Comparison of ENCODE assay signal across 10 cellular contexts in the genomic region with DNA sequence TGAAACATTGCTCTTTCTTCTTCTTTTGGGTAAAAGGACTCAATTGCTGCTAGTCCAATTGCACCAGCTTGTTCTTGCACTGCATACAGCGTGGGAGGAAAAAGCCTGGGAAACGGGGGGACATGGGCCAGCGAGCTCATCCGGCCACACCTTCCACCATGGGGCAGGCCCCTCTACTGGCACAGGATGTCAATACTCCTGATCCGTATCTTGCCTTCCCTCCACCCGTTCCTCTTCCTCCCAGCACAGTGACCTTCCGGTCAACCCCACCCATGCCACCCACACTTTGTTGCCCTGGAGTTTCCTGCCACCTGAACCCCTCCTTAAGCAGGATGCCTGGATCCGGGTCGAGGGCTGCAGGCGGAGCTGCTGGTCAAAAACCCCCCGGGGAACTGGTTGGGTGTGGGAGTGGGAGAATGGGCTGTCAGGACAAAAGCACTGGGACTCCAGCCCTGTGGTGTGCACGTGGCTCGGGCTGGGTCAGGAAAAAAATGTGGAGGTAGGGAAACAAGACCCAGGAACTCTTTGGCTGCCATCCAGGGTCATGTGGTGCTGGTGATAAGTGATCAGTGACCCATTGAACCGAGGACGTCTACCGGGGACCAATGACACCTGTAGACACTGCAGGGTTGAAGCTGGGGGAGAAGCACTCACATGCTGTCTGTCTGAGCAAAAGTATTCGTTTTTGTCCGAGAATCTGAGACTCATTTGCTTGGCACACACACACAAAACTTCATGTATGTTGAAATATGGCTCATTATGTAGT. TPM values are rescaled to one million over a fixed set of nuclear protein-coding genes. Genes with fewer than 3 reads are reported as not detected.
DNase-seq lines count a peak whose midpoint lies in the region; ATAC-seq and TF ChIP-seq lines count a peak whose summit lies in the region.
"Had no signal": no experiment of that assay in that cellular context is flagged by ENCODE, and none has a peak within 500 bp of the region (broad histone marks: within the 10 kb centered on the region; RNA-seq: fewer than 3 reads in every experiment).

No MANE protein-coding gene starts in this region.

- H3K27ac ChIP-seq in colonic mucosa (peak overlapping the region; percentile 6), mucosa of rectum (ENCODE audit: low read depth in 2 of 2, low read length in 2 of 2) (peak overlapping the region; percentile 10 to 38), RWPE1 (no peak overlapping the region)

- no peaks in the 10 kb centered on the region for H3K9me3 ChIP-seq in colonic mucosa
- H3K9me3 ChIP-seq in mucosa of rectum (ENCODE audit: control insufficient read depth in 2 of 2, low read length in 2 of 2) = no peaks in the 10 kb centered on the region

- H3K4me3 ChIP-seq in colonic mucosa (no peak overlapping the region), mucosa of rectum (ENCODE audit: low read length in 2 of 2) (peak overlapping the region in 1 of 2 donors; percentile 6)

- H3K36me3 ChIP-seq in colonic mucosa (no peaks in the 10 kb centered on the region), mucosa of rectum (ENCODE audit: control insufficient read depth in 2 of 2, insufficient read depth in 2 of 2, low read length in 2 of 2) (no peaks in the 10 kb centered on the region)

- no peaks in the 10 kb centered on the region for H3K27me3 ChIP-seq in colonic mucosa
- peaks cover 0 to 5% of the 10 kb centered on the region in 2 donors for H3K27me3 ChIP-seq in mucosa of rectum (ENCODE audit: control insufficient read depth in 2 of 2, insufficient read depth in 2 of 2, low read length in 2 of 2)

- ATAC-seq in GM19324 (IDR thresholded peaks at IDR 0.05; ENCODE audit: low FRiP score, unreplicated experiment) (no peak), GM19455 (IDR thresholded peaks at IDR 0.05; ENCODE audit: unreplicated experiment) (no peak)

- CTCF ChIA-PET in RWPE1 (lab: Yijun Ruan, JAX) = interaction anchor here (0.6 to 0.7 kb wide), 2 partner anchors 10 to 16 kb away, joined by 3 read pairs; no protein-coding TSS in a partner anchor

- POLR2A ChIA-PET in RWPE1 (lab: Yijun Ruan, JAX; ENCODE audit: low non-redundant PET) = no interaction called here

- TF ChIP-seq CTCF in colonic mucosa (IDR thresholded peaks at IDR 0.05) (no peak), RWPE1 (conservative IDR thresholded peaks at IDR 0.05; ENCODE audit: low read depth) (no peak)

- DNase-seq in CD1c-positive myeloid dendritic cell (ENCODE audit: extremely low spot score) = peak; percentile 47
- peak; percentile 66 for DNase-seq in NCI-H146 treated with DMSO at 0.1 percent for 48 hours (lab: John Stamatoyannopoulos, UW; ENCODE audit: unreplicated experiment)
- DNase-seq in colonic mucosa = peak; percentile 57
- no peak for DNase-seq in Kasumi-1 (lab: John Stamatoyannopoulos, UW)
- DNase-seq in RWPE1 (ENCODE audit: low spot score) = no peak
- DNase-seq: DMS79, NCI-H1417 treated with DMSO at 0.1 percent for 48 hours had no signal

- intact Hi-C loops in colonic mucosa (cut with DNase I) = loop anchor here (5.0 kb wide), 1 partner anchor 42 kb away; no protein-coding TSS in a partner anchor

- no peaks in the 10 kb centered on the region for H3K4me1 ChIP-seq in colonic mucosa
- H3K4me1 ChIP-seq in mucosa of rectum (ENCODE audit: control insufficient read depth in 2 of 2, insufficient read depth in 2 of 2, low read length in 2 of 2) = peaks cover 12 to 19% of the 10 kb centered on the region in 2 donors

- no peak overlapping the region for H3K9ac ChIP-seq in colonic mucosa (ENCODE audit: low read depth in 2 of 2, low read length in 2 of 2)
- H3K9ac ChIP-seq in mucosa of rectum (ENCODE audit: low read depth in 1 of 2, low read length in 2 of 2) = no peak overlapping the region

RNA-seq across cellular contexts. Expression of a gene that starts 8.2 kb away (rescaled TPM):
- total RNA-seq in colonic mucosa = 1 to 10 TPM; 1.7 to 2.4 TPM

RNA-seq across cellular contexts. Expression of a gene that starts 34.8 kb away (rescaled TPM):
- 100 to 1,000 TPM in 1 of 2 donors, 10 to 100 TPM in 1; 80.3 to 110 TPM for total RNA-seq in colonic mucosa

Comparison
In these comparisons a context has a peak if more than half of its experiments do, and no peak if none do; other contexts are left out.
1. DNase-seq: peak in CD1c-positive myeloid dendritic cell (single experiment), NCI-H146 treated with DMSO at 0.1 percent for 48 hours (single experiment) and colonic mucosa (single experiment); none in Kasumi-1 (0 of 2) and RWPE1 (single experiment).